ENCODE assay signal across 8 cellular contexts in genomic region chr16:24858219-24859041, GRCh38. TPM values are rescaled to one million over a fixed set of nuclear protein-coding genes. Genes with fewer than 3 reads are reported as not detected.
DNase-seq lines count a peak whose midpoint lies in the region; ATAC-seq and TF ChIP-seq lines count a peak whose summit lies in the region.

No MANE protein-coding gene starts in this region.

- TF ChIP-seq CTCF in GM20000 (IDR thresholded peaks at IDR 0.05; ENCODE audit: extremely low read depth, missing control alignments): no peak

- H3K27me3 Mint-ChIP-seq in activated naive CD8-positive, alpha-beta T cell treated with anti-CD3 and anti-CD28 coated beads for 36 hours: peaks cover 19% of the 10 kb centered on the region

- no peak overlapping the region for H3K27ac Mint-ChIP-seq in activated naive CD8-positive, alpha-beta T cell treated with anti-CD3 and anti-CD28 coated beads for 36 hours

- DNase-seq in GM20000 (ENCODE audit: low spot score) (peak; percentile 61), RKO (ENCODE audit: low spot score) (peak; percentile 57), iPS-NIHi7 (ENCODE audit: extremely low spot score) (peak; percentile 93), NCI-H1105 treated with DMSO at 0.1 percent for 48 hours (lab: John Stamatoyannopoulos, UW) (no peak), superior temporal gyrus (ENCODE audit: extremely low spot score) (no peak)
- peak; percentile 40 for DNase-seq in activated naive CD8-positive, alpha-beta T cell treated with anti-CD3 and anti-CD28 coated beads for 36 hours
- DNase-seq in stimulated activated CD8-positive, alpha-beta memory T cell treated with anti-CD3 and anti-CD28 coated beads, Interleukin-15, amount 100 ng/mL, for 1 hour (ENCODE audit: low read depth): peak; percentile 4

- no peak overlapping the region for H3K4me3 Mint-ChIP-seq in activated naive CD8-positive, alpha-beta T cell treated with anti-CD3 and anti-CD28 coated beads for 36 hours

- H3K9me3 Mint-ChIP-seq in activated naive CD8-positive, alpha-beta T cell treated with anti-CD3 and anti-CD28 coated beads for 36 hours: no peaks in the 10 kb centered on the region

- H3K4me1 Mint-ChIP-seq in activated naive CD8-positive, alpha-beta T cell treated with anti-CD3 and anti-CD28 coated beads for 36 hours: peaks cover 2% of the 10 kb centered on the region

- no peak for ATAC-seq in GM19351 (IDR thresholded peaks at IDR 0.05; ENCODE audit: unreplicated experiment)

- no peaks in the 10 kb centered on the region for H3K36me3 Mint-ChIP-seq in activated naive CD8-positive, alpha-beta T cell treated with anti-CD3 and anti-CD28 coated beads for 36 hours

RNA-seq across cellular contexts. Expression of gene SLC5A11, which starts 12.7 kb away (rescaled TPM):
- under 1 TPM in 1 of 2 experiments, not detected in 1; 0.10 TPM for total RNA-seq in activated naive CD8-positive, alpha-beta T cell treated with anti-CD3 and anti-CD28 coated beads for 36 hours

Comparison
In these comparisons a context has a peak if more than half of its experiments do, and no peak if none do; other contexts are left out.
1. DNase-seq: peak in GM20000 (single experiment), RKO (single experiment), activated naive CD8-positive, alpha-beta T cell treated with anti-CD3 and anti-CD28 coated beads for 36 hours (single experiment), iPS-NIHi7 (single experiment) and stimulated activated CD8-positive, alpha-beta memory T cell treated with anti-CD3 and anti-CD28 coated beads, Interleukin-15, amount 100 ng/mL, for 1 hour (single experiment); none in NCI-H1105 treated with DMSO at 0.1 percent for 48 hours (single experiment) and superior temporal gyrus (single experiment).